15 cellular contexts compared by ENCODE assay signal in the genomic region with DNA sequence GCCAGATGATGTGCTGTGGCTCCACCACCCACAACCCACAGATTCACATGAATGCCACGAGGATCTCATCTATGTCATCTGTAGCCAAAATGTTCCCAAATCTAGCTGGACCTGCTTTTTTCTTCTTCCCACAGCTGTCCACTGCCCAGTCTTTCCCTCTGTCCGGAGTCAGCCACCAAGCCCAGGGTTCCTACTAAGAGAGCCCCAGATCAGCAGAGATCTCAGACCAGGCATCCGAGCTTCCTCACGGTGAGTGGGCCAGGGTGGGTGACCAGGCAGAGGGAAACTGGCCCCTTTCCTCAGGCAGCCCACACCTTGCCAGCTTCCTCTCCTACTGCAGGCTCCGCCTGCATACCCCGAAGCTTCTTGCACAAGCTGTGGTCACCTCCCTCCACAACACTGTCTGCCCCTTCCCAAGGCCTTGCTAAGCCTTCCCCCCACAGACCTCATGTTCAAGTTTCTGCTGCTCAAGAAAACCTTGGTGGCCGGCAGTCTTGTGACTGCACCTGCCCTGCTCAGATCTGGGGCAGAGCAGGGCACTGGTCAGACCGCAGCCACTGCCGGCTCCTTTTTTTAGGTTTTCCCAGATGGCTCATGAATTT.
A peak's percentile ranks its signal among the peaks of the same experiment; 100 is the strongest.
DNase-seq lines count a peak whose midpoint lies in the region; ATAC-seq and TF ChIP-seq lines count a peak whose summit lies in the region.
"Had no signal": no experiment of that assay in that cellular context is flagged by ENCODE, and none has a peak within 500 bp of the region (broad histone marks: within the 10 kb centered on the region; RNA-seq: fewer than 3 reads in every experiment).

No MANE protein-coding gene starts in this region.

- H3K27ac ChIP-seq in muscle layer of duodenum (ENCODE audit: low read length) = peak overlapping the region; percentile 68

- DNase-seq in activated naive CD4-positive, alpha-beta T cell treated with anti-CD3 and anti-CD28 coated beads, Interleukin-2, amount 50 U/mL, for 72 hours (ENCODE audit: low spot score in 2 of 2) = no peak
- no peak for DNase-seq in activated naive CD4-positive, alpha-beta T cell treated with Interleukin-2 at 50 U/mL for 16 hours
- DNase-seq in amniotic epithelial cell (ENCODE audit: low read depth) = peak; percentile 57
- no peak for DNase-seq in type B pancreatic cell (ENCODE audit: extremely low spot score, unreplicated experiment)
- DNase-seq in stimulated activated CD4-positive, alpha-beta T cell treated with anti-CD3 and anti-CD28 coated beads, Interleukin-1b, Interleukin-23, amount 100 ng/mL, for 48 hours = no peak
- no peak for DNase-seq in COLO829 (ENCODE audit: low spot score)
- DNase-seq: activated B cell treated with CpG ODN at 0.5 μM for 24 hours, dermis blood vessel endothelial cell, mucosa of descending colon, NCI-H187 treated with DMSO at 0.1 percent for 48 hours, NCI-H526, SW 1271 had no signal

- peaks cover 48 to 69% of the 10 kb centered on the region in 2 donors for H3K36me3 ChIP-seq in muscle layer of duodenum (ENCODE audit: control insufficient read depth in 1 of 2, insufficient read depth in 2 of 2, low read length in 2 of 2)

- peak overlapping the region; percentile 54 to 58 for H3K27ac Mint-ChIP-seq in activated naive CD4-positive, alpha-beta T cell treated with anti-CD3 and anti-CD28 coated beads, Interleukin-2, amount 50 U/mL, for 72 hours
- H3K27ac Mint-ChIP-seq in type B pancreatic cell = peak overlapping the region; percentile 12
- H3K27ac Mint-ChIP-seq: activated B cell treated with CpG ODN at 0.5 μM for 24 hours had no signal

- no peaks in the 10 kb centered on the region for H3K27me3 ChIP-seq in muscle layer of duodenum (ENCODE audit: low read depth, low read length)

- H3K4me1 Mint-ChIP-seq in type B pancreatic cell (ENCODE audit: unreplicated experiment) = peaks cover 8% of the 10 kb centered on the region
- H3K4me1 Mint-ChIP-seq: activated B cell treated with CpG ODN at 0.5 μM for 24 hours had no signal

- H3K9me3 Mint-ChIP-seq in activated naive CD4-positive, alpha-beta T cell treated with anti-CD3 and anti-CD28 coated beads, Interleukin-2, amount 50 U/mL, for 72 hours = no peaks in the 10 kb centered on the region
- H3K9me3 Mint-ChIP-seq in type B pancreatic cell = no peaks in the 10 kb centered on the region
- H3K9me3 Mint-ChIP-seq: activated B cell treated with CpG ODN at 0.5 μM for 24 hours had no signal

- peaks cover 0 to 5% of the 10 kb centered on the region in 2 donors for H3K36me3 Mint-ChIP-seq in activated naive CD4-positive, alpha-beta T cell treated with anti-CD3 and anti-CD28 coated beads, Interleukin-2, amount 50 U/mL, for 72 hours
- H3K36me3 Mint-ChIP-seq in type B pancreatic cell = peaks cover 26% of the 10 kb centered on the region

- no peaks in the 10 kb centered on the region for H3K9me3 ChIP-seq in muscle layer of duodenum (ENCODE audit: control insufficient read depth in 1 of 2, low read length in 2 of 2)
- H3K9me3 ChIP-seq: mucosa of descending colon, prostate gland had no signal

- ATAC-seq in activated naive CD4-positive, alpha-beta T cell treated with anti-CD3 and anti-CD28 coated beads, Interleukin-2, amount 50 U/mL, for 72 hours = no peak
- no peak for ATAC-seq in HG03457 (IDR thresholded peaks at IDR 0.05; ENCODE audit: unreplicated experiment)
- ATAC-seq: mucosa of descending colon had no signal

- no peaks in the 10 kb centered on the region for H3K27me3 Mint-ChIP-seq in type B pancreatic cell

- peaks cover 0 to 67% of the 10 kb centered on the region in 2 donors for H3K4me1 ChIP-seq in muscle layer of duodenum (ENCODE audit: control insufficient read depth in 1 of 2, insufficient read depth in 2 of 2, low read length in 2 of 2)
- H3K4me1 ChIP-seq: prostate gland had no signal

- H3K4me3 ChIP-seq in muscle layer of duodenum (ENCODE audit: low read depth in 1 of 2, low read length in 2 of 2) = no peak overlapping the region
- H3K4me3 ChIP-seq: mucosa of descending colon, prostate gland had no signal

- TF ChIP-seq CTCF in type B pancreatic cell (conservative IDR thresholded peaks at IDR 0.05) = no peak

- no peak overlapping the region for H3K4me3 Mint-ChIP-seq in type B pancreatic cell
- H3K4me3 Mint-ChIP-seq: activated B cell treated with CpG ODN at 0.5 μM for 24 hours had no signal
